ENCODE assay signal across 26 cellular contexts in the genomic region with DNA sequence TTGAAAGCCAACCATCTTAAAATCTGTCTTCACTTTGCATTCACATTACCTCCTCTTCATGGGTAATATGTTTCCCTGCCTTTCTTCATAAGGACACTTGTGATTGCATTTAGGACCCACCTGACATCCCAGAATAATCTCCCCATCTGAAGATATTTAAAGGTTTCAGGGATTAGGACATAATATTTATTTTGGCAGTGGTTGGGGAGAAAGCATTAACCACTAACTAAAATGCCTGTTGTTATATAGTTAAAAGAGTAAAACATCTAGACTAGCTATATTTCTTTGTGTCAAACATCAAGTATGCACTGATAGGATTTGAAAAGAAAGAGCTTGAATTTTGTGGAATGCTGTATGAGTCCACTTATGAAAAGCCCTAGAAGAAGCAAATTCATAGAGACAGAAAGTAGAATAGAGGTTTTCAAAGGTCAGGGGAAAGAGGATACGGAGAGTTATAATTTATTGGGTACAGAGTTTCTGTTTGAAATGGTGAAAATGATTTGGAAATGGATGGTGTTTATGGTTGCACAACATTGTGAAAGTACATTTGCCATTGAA.
"Had no signal": no experiment of that assay in that cellular context is flagged by ENCODE, and none has a peak within 500 bp of the region (broad histone marks: within the 10 kb centered on the region; RNA-seq: fewer than 3 reads in every experiment).

No MANE protein-coding gene starts in this region.

- H3K9me3 ChIP-seq: adrenal gland, body of pancreas, esophagus muscularis mucosa had no signal

- H3K27ac ChIP-seq: adrenal gland, body of pancreas, esophagus muscularis mucosa had no signal

- H3K9me3 Mint-ChIP-seq: activated CD4-positive, alpha-beta T cell treated with anti-CD3 and anti-CD28 coated beads, Interleukin-2, amount 10 ng/mL, durations not matched to agents 7 days and 5 days had no signal

- H3K36me3 ChIP-seq: adrenal gland, esophagus muscularis mucosa had no signal

- ATAC-seq: activated T-cell treated with anti-CD3 and anti-CD28 coated beads, Interleukin-2, amount 50 U/mL, for 4 hours; activated T-helper 17 cell treated with anti-CD3 and anti-CD28 coated beads, Interleukin-2, amount 50 U/mL, for 72 hours; body of pancreas; effector memory CD8-positive, alpha-beta T cell had no signal

- H3K4me3 Mint-ChIP-seq: activated CD4-positive, alpha-beta memory T cell treated with anti-CD3 and anti-CD28 coated beads, Interleukin-2, amount 10 ng/mL, durations not matched to agents 7 days and 5 days; activated CD4-positive, alpha-beta T cell treated with anti-CD3 and anti-CD28 coated beads, Interleukin-2, amount 10 ng/mL, durations not matched to agents 7 days and 5 days; activated naive CD8-positive, alpha-beta T cell; activated T-cell treated with anti-CD3 and anti-CD28 coated beads, Interleukin-2, amount 50 U/mL, for 4 hours; activated T-helper 17 cell treated with anti-CD3 and anti-CD28 coated beads, Interleukin-2, amount 50 U/mL, for 72 hours; effector memory CD8-positive, alpha-beta T cell had no signal

- H3K4me3 ChIP-seq: adrenal gland, body of pancreas, esophagus muscularis mucosa had no signal

- H3K36me3 Mint-ChIP-seq: activated naive CD8-positive, alpha-beta T cell had no signal

- H3K4me1 Mint-ChIP-seq: activated CD4-positive, alpha-beta memory T cell treated with anti-CD3 and anti-CD28 coated beads, Interleukin-2, amount 10 ng/mL, durations not matched to agents 7 days and 5 days; activated CD4-positive, alpha-beta T cell treated with anti-CD3 and anti-CD28 coated beads, Interleukin-2, amount 10 ng/mL, durations not matched to agents 7 days and 5 days; activated T-helper 17 cell treated with anti-CD3 and anti-CD28 coated beads, Interleukin-2, amount 50 U/mL, for 72 hours had no signal

- H3K27me3 ChIP-seq: adrenal gland, body of pancreas, esophagus muscularis mucosa had no signal

- DNase-seq: activated CD4-positive, alpha-beta memory T cell treated with anti-CD3 and anti-CD28 coated beads, Interleukin-2, amount 10 ng/mL, durations not matched to agents 7 days and 5 days; activated CD4-positive, alpha-beta T cell treated with anti-CD3 and anti-CD28 coated beads for 1 hour; activated CD4-positive, alpha-beta T cell treated with anti-CD3 and anti-CD28 coated beads for 4 hours; activated CD4-positive, alpha-beta T cell treated with anti-CD3 and anti-CD28 coated beads, Interleukin-2, amount 10 ng/mL, durations not matched to agents 7 days and 5 days; activated CD4-positive, alpha-beta T cell treated with anti-CD3 and anti-CD28 coated beads, Interleukin-2, amount 50 U/mL, for 4 hours; activated CD8-positive, alpha-beta memory T cell treated with anti-CD3 and anti-CD28 coated beads, Interleukin-2, amount 50 U/mL, for 48 hours; activated effector memory CD4-positive, alpha-beta T cell treated with Interleukin-2 at 50 U/mL for 16 hours; activated gamma-delta T cell treated with Interleukin-2 at 50 U/mL for 16 hours; activated naive CD4-positive, alpha-beta T cell treated with anti-CD3 and anti-CD28 coated beads, Interleukin-2, amount 50 U/mL, for 16 hours; activated naive CD4-positive, alpha-beta T cell treated with Interleukin-2 at 50 U/mL for 16 hours; activated T-cell treated with anti-CD3 and anti-CD28 coated beads, Interleukin-2, amount 50 U/mL, for 4 hours; adrenal gland; amygdala; aorta; body of pancreas; caudate nucleus; cortex of kidney; dermis blood vessel endothelial cell; effector CD4-positive, alpha-beta T cell; effector memory CD8-positive, alpha-beta T cell; erythroblast; head of caudate nucleus; T-helper 2 cell had no signal

- H3K27ac Mint-ChIP-seq: activated CD4-positive, alpha-beta memory T cell treated with anti-CD3 and anti-CD28 coated beads, Interleukin-2, amount 10 ng/mL, durations not matched to agents 7 days and 5 days; activated CD4-positive, alpha-beta T cell treated with anti-CD3 and anti-CD28 coated beads, Interleukin-2, amount 10 ng/mL, durations not matched to agents 7 days and 5 days; activated naive CD8-positive, alpha-beta T cell; activated T-helper 17 cell treated with anti-CD3 and anti-CD28 coated beads, Interleukin-2, amount 50 U/mL, for 72 hours; effector memory CD8-positive, alpha-beta T cell had no signal

- H3K4me1 ChIP-seq: adrenal gland, body of pancreas, esophagus muscularis mucosa had no signal

- H3K27me3 Mint-ChIP-seq: activated CD4-positive, alpha-beta memory T cell treated with anti-CD3 and anti-CD28 coated beads, Interleukin-2, amount 10 ng/mL, durations not matched to agents 7 days and 5 days; activated CD4-positive, alpha-beta T cell treated with anti-CD3 and anti-CD28 coated beads, Interleukin-2, amount 10 ng/mL, durations not matched to agents 7 days and 5 days; activated naive CD8-positive, alpha-beta T cell; activated T-helper 17 cell treated with anti-CD3 and anti-CD28 coated beads, Interleukin-2, amount 50 U/mL, for 72 hours; effector memory CD8-positive, alpha-beta T cell had no signal
